ENCODE assay signal across 1 cellular context in genomic region chr12:71654200-71654599, GRCh38.
TF ChIP-seq lines count a peak whose summit lies in the region.

No MANE protein-coding gene starts in this region.

TF ChIP-seq in HepG2, 621 proteins besides CTCF, POLR2A, EP300 and RAD21:
- no peak for TF ChIP-seq TBX2 (CRISPR knock-in tag; IDR thresholded peaks at IDR 0.05; ENCODE audit: borderline replicate concordance)
- no peak for TF ChIP-seq AKNA (CRISPR knock-in tag; IDR thresholded peaks at IDR 0.05; ENCODE audit: borderline replicate concordance)
- TF ChIP-seq ZNF205 (CRISPR knock-in tag; IDR thresholded peaks at IDR 0.05) = no peak
- 0 out of 2 replicates have a peak, but pooled peaks have one; percentile 7 for TF ChIP-seq HNF4A (CRISPR knock-in tag; IDR thresholded peaks at IDR 0.05)
- TF ChIP-seq FOSL2 (CRISPR knock-in tag; IDR thresholded peaks at IDR 0.05) = peak; percentile 90
- TF ChIP-seq HOMEZ (CRISPR knock-in tag; IDR thresholded peaks at IDR 0.05; ENCODE audit: low read depth) = peak; percentile 18; the same call in 1 of the 2 replicates
- no peak for TF ChIP-seq ZNF484 (CRISPR knock-in tag; IDR thresholded peaks at IDR 0.05; ENCODE audit: borderline replicate concordance, low read depth)
- no peak for TF ChIP-seq ZXDC (CRISPR knock-in tag; IDR thresholded peaks at IDR 0.05)
- TF ChIP-seq FOXO1 (CRISPR knock-in tag; IDR thresholded peaks at IDR 0.05) = no peak
- no peak for TF ChIP-seq FOXK1 (CRISPR knock-in tag; IDR thresholded peaks at IDR 0.05; ENCODE audit: borderline replicate concordance, low read depth)
- TF ChIP-seq ZNF230 (CRISPR knock-in tag; IDR thresholded peaks at IDR 0.05) = no peak
- peak; percentile 31; the same call in 1 of the 2 replicates for TF ChIP-seq GATAD2A (CRISPR knock-in tag; IDR thresholded peaks at IDR 0.05)
- peak; percentile 91 for TF ChIP-seq ZNF121 (CRISPR knock-in tag; IDR thresholded peaks at IDR 0.05)
- no peak for TF ChIP-seq ZNF850 (CRISPR knock-in tag; conservative IDR thresholded peaks at IDR 0.05)
- TF ChIP-seq NR2F6 (IDR thresholded peaks at IDR 0.05) = peak; percentile 54
- peak; percentile 67 for TF ChIP-seq NR2F6 (CRISPR knock-in tag; IDR thresholded peaks at IDR 0.05)
- peak in 1 of 2 experiments; percentile 56; a peak in 1 of 4 replicates for TF ChIP-seq NR2F1 (CRISPR knock-in tag; IDR thresholded peaks at IDR 0.05)
- TF ChIP-seq FOSL1 (CRISPR knock-in tag; IDR thresholded peaks at IDR 0.05; ENCODE audit: borderline replicate concordance) = peak; percentile 52; the same call in 1 of the 2 replicates
- TF ChIP-seq ZNF589 (CRISPR knock-in tag; conservative IDR thresholded peaks at IDR 0.05) = no peak
- 0 out of 2 replicates have a peak, but pooled peaks have one; percentile 17 for TF ChIP-seq SAP130 (CRISPR knock-in tag; IDR thresholded peaks at IDR 0.05; ENCODE audit: low read depth)
